ENCODE assay signal across 18 cellular contexts in the genomic region with DNA sequence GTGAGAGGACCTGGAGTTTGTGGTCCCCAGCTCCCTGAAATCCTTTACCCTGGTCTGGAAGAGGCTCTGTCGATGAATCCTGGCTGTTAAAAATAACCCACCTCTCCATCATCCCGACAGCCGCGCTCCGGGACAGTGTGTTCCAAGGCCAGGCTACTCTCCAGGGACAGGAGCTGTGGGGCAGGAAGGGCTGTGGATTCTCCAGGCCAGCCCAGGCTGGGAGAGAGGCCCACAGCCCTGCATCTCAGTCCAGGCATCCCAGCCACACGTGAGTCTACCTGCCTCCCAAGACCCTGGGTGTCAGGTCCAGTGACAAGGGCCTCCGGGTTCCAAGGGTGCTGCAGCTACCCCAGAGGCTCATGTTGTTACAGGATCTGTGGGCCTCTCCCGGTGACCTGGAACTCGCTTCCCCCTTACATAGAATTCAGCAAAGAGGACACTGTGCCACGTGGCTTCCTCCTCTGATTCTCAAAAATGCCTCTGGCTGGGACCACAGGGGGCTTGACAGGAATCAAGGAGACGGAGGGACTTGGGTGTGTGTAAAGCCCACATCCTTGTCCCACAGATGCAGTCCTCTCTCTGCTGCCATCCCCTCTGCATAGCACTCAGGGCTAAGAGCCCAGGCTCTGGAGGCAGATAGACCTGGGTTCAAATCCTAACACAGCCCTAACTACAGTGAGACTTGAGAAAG. TPM values are rescaled to one million over a fixed set of nuclear protein-coding genes. Genes with fewer than 3 reads are reported as not detected.
A peak's percentile ranks its signal among the peaks of the same experiment; 100 is the strongest.
DNase-seq lines count a peak whose midpoint lies in the region; ATAC-seq and TF ChIP-seq lines count a peak whose summit lies in the region.
"Had no signal": no experiment of that assay in that cellular context is flagged by ENCODE, and none has a peak within 500 bp of the region (broad histone marks: within the 10 kb centered on the region; RNA-seq: fewer than 3 reads in every experiment).

No MANE protein-coding gene starts in this region.

- ATAC-seq in Right ventricle myocardium inferior, result peak; percentile 91

- no peak overlapping the region for H3K4me3 Mint-ChIP-seq in nephron progenitor cell
- H3K4me3 Mint-ChIP-seq: activated naive CD4-positive, alpha-beta T cell treated with anti-CD3 and anti-CD28 coated beads, Interleukin-2, amount 50 U/mL, for 24 hours; nephron; T-cell had no signal

- no peaks in the 10 kb centered on the region for H4K20me1 ChIP-seq in mammary epithelial cell (ENCODE audit: insufficient read depth, low read length)

- no peaks in the 10 kb centered on the region for H3K27me3 ChIP-seq in breast epithelium
- H3K27me3 ChIP-seq in mammary epithelial cell (ENCODE audit: insufficient read depth, low read length), result no peaks in the 10 kb centered on the region
- no peaks in the 10 kb centered on the region for H3K27me3 ChIP-seq in uterus

- no peak overlapping the region for H3K9ac ChIP-seq in mammary epithelial cell (ENCODE audit: insufficient read depth, low read length)

- intact Hi-C loops in breast epithelium (cut with DNase I; ENCODE audit: low total_unique reads), result no loop called here
- intact Hi-C loops in mammary epithelial cell (cut with micrococcal nuclease), result no loop called here
- intact Hi-C loops in Right ventricle myocardium inferior (cut with DNase I), result no loop called here
- intact Hi-C loops in uterus (cut with DNase I; ENCODE audit: low total_unique reads), result no loop called here

- H3K27ac ChIP-seq in breast epithelium (peak overlapping the region in 1 of 2 donors; percentile 40), mammary epithelial cell (ENCODE audit: insufficient read depth, low read depth, low read length) (no peak overlapping the region), uterus (peak overlapping the region; percentile 54 to 58)

- BruUV-seq in mammary epithelial cell (replicated peaks; lab: Mats Ljungman, UMichigan), result no TSS peak

- WGBS in mammary epithelial cell (ENCODE audit: low coverage, missing lambda C conversion rate), result 91% methylated on average over 11 of the region's 11 CpGs

- no peak overlapping the region for H2AFZ ChIP-seq in mammary epithelial cell (ENCODE audit: low read depth, low read length)

- H3K27ac Mint-ChIP-seq in nephron progenitor cell, result peak overlapping the region; percentile 86
- H3K27ac Mint-ChIP-seq: activated naive CD4-positive, alpha-beta T cell treated with anti-CD3 and anti-CD28 coated beads, Interleukin-2, amount 50 U/mL, for 24 hours; nephron; T-cell had no signal

- no peaks in the 10 kb centered on the region for H3K27me3 Mint-ChIP-seq in nephron progenitor cell (ENCODE audit: low read depth, poor library complexity)
- H3K27me3 Mint-ChIP-seq: activated naive CD4-positive, alpha-beta T cell treated with anti-CD3 and anti-CD28 coated beads, Interleukin-2, amount 50 U/mL, for 24 hours had no signal

- TF ChIP-seq CTCF in breast epithelium (IDR thresholded peaks at IDR 0.05) (no peak), mammary epithelial cell (conservative IDR thresholded peaks at IDR 0.05 in 1 of 2, IDR thresholded peaks at IDR 0.05 in 1 of 2; ENCODE audit: extremely low read depth in 1 of 2, insufficient read depth in 1 of 2, low read depth in 1 of 2, low read length in 2 of 2) (no peak), nephron progenitor cell (IDR thresholded peaks at IDR 0.05) (no peak), uterus (IDR thresholded peaks at IDR 0.05) (no peak)

- no peaks in the 10 kb centered on the region for H3K36me3 ChIP-seq in breast epithelium
- no peaks in the 10 kb centered on the region for H3K36me3 ChIP-seq in mammary epithelial cell (ENCODE audit: insufficient read depth, low read length)
- H3K36me3 ChIP-seq in uterus, result no peaks in the 10 kb centered on the region

- TF ChIP-seq POLR2A in breast epithelium (IDR thresholded peaks at IDR 0.05), result no peak
- TF ChIP-seq POLR2A in uterus (IDR thresholded peaks at IDR 0.05), result no peak

- H3K9me3 Mint-ChIP-seq in nephron progenitor cell, result peaks cover 8% of the 10 kb centered on the region
- H3K9me3 Mint-ChIP-seq: activated naive CD4-positive, alpha-beta T cell treated with anti-CD3 and anti-CD28 coated beads, Interleukin-2, amount 50 U/mL, for 24 hours; T-cell had no signal

- peaks cover 62% of the 10 kb centered on the region for H3K4me1 Mint-ChIP-seq in nephron progenitor cell
- H3K4me1 Mint-ChIP-seq: activated naive CD4-positive, alpha-beta T cell treated with anti-CD3 and anti-CD28 coated beads, Interleukin-2, amount 50 U/mL, for 24 hours; nephron; T-cell had no signal

- H3K4me1 ChIP-seq in breast epithelium, result no peaks in the 10 kb centered on the region
- peaks cover 9% of the 10 kb centered on the region for H3K4me1 ChIP-seq in mammary epithelial cell (ENCODE audit: insufficient read depth, low read length)
- no peaks in the 10 kb centered on the region for H3K4me1 ChIP-seq in uterus

- H3K9me3 ChIP-seq in breast epithelium (peaks cover 0 to 5% of the 10 kb centered on the region in 2 donors), mammary epithelial cell (replicated peaks; ENCODE audit: insufficient read depth, low read length) (no peaks in the 10 kb centered on the region), uterus (no peaks in the 10 kb centered on the region)

- H3K4me3 ChIP-seq in breast epithelium, result no peak overlapping the region
- H3K4me3 ChIP-seq in mammary epithelial cell (replicated peaks in 1 of 3; ENCODE audit: insufficient read depth in 1 of 3, low read depth in 2 of 3, low read length in 3 of 3), result no peak overlapping the region
- no peak overlapping the region for H3K4me3 ChIP-seq in uterus

- H3K79me2 ChIP-seq in mammary epithelial cell (ENCODE audit: insufficient read depth, low read length), result no peaks in the 10 kb centered on the region

- H3K36me3 Mint-ChIP-seq in nephron progenitor cell (ENCODE audit: low read depth), result no peaks in the 10 kb centered on the region
- H3K36me3 Mint-ChIP-seq: activated naive CD4-positive, alpha-beta T cell treated with anti-CD3 and anti-CD28 coated beads, Interleukin-2, amount 50 U/mL, for 24 hours; T-cell had no signal

- peak; percentile 8 to 46 for DNase-seq in breast epithelium (ENCODE audit: low spot score in 2 of 2)
- no peak for DNase-seq in mammary epithelial cell
- peak; percentile 83 for DNase-seq in Right ventricle myocardium inferior (ENCODE audit: missing footprints)
- DNase-seq in nephron progenitor cell, result peak; percentile 1
- peak; percentile 32 to 38 for DNase-seq in uterus
- no peak for DNase-seq in NCI-H128 (lab: John Stamatoyannopoulos, UW; ENCODE audit: unreplicated experiment)
- no peak for DNase-seq in activated gamma-delta T cell treated with Interleukin-2 at 50 U/mL for 16 hours
- no peak for DNase-seq in NCI-H2196 (lab: John Stamatoyannopoulos, UW; ENCODE audit: unreplicated experiment)
- DNase-seq: activated CD4-positive, alpha-beta T cell treated with anti-CD3 and anti-CD28 coated beads, Interleukin-2, amount 50 U/mL, for 1 hour; DMS79; GOT3; NCI-H226; OCI-M1; stimulated activated CD4-positive, alpha-beta T cell treated with anti-CD3 and anti-CD28 coated beads, Interleukin-15, amount 100 ng/mL, for 24 hours had no signal

- dilution Hi-C loops in mammary epithelial cell (cut with HindIII; ENCODE audit: low sequenced_read_pairs), result no loop called here

- CTCF ChIA-PET in mammary epithelial cell (lab: Charles Lee; ENCODE audit: low non-redundant PET), result no interaction called here

- in situ Hi-C loops in mammary epithelial cell (cut with MboI; ENCODE audit: low sequenced_read_pairs in 2 of 2), result no loop called here

- no peak overlapping the region for H3K4me2 ChIP-seq in mammary epithelial cell (ENCODE audit: insufficient read depth, low read depth, low read length)

RNA-seq across cellular contexts. Expression of gene ADRA2B, which starts 17.3 kb away (rescaled TPM):
- total RNA-seq in breast epithelium (1 to 10 TPM; 1.3 to 1.6 (median 1.4) TPM), mammary epithelial cell (under 1 TPM; under 0.01 to 0.09 TPM), Right ventricle myocardium inferior (6.9 TPM), uterus (1 to 10 TPM in 2 of 4 donors, under 1 TPM in 1, not detected in 1; 0.51 to 5.4 (median 2.6) TPM)
- polyA plus RNA-seq in mammary epithelial cell, result 0.05 TPM
- polyA minus RNA-seq in mammary epithelial cell, result not detected
- total RNA-seq: MCF 10A had no signal

RNA-seq across cellular contexts. Expression of gene ASTL, which starts 39.3 kb away (rescaled TPM):
- under 1 TPM in 1 of 3 donors, not detected in 2; 0.32 TPM for total RNA-seq in breast epithelium
- under 1 TPM in 1 of 2 donors, not detected in 1; 0.33 TPM for total RNA-seq in mammary epithelial cell
- polyA plus RNA-seq in mammary epithelial cell, result not detected
- polyA minus RNA-seq in mammary epithelial cell, result not detected
- total RNA-seq in Right ventricle myocardium inferior, result not detected
- not detected for total RNA-seq in uterus
- total RNA-seq: MCF 10A had no signal

RNA-seq across cellular contexts. Expression of gene DUSP2, which starts 46.2 kb away (rescaled TPM):
- 10 to 100 TPM in 2 of 3 donors, 1 to 10 TPM in 1; 1.9 to 57.5 (median 12.8) TPM for total RNA-seq in breast epithelium
- total RNA-seq in mammary epithelial cell, result 10 to 100 TPM in 1 of 2 donors, 1 to 10 TPM in 1; 2.0 to 22.0 TPM
- 3.1 TPM for polyA plus RNA-seq in mammary epithelial cell
- 11.6 TPM for polyA minus RNA-seq in mammary epithelial cell
- total RNA-seq in Right ventricle myocardium inferior, result 1.3 TPM
- total RNA-seq in uterus, result 10 to 100 TPM in 1 of 4 donors, 1 to 10 TPM in 3; 2.4 to 33.3 (median 6.2) TPM

Comparison
In these comparisons a context has a peak if more than half of its experiments do, and no peak if none do; other contexts are left out.
1. DNase-seq: peak in breast epithelium (2 of 2), Right ventricle myocardium inferior (single experiment), nephron progenitor cell (single experiment) and uterus (2 of 2); none in mammary epithelial cell (single experiment), NCI-H128 (single experiment), activated gamma-delta T cell treated with Interleukin-2 at 50 U/mL for 16 hours (single experiment) and NCI-H2196 (single experiment).